Comparison of ENCODE assay signal across 30 cellular contexts in genomic region chr14:97212399-97212798, GRCh38.
"Had no signal": no experiment of that assay in that cellular context is flagged by ENCODE, and none has a peak within 500 bp of the region (broad histone marks: within the 10 kb centered on the region; RNA-seq: fewer than 3 reads in every experiment).

No MANE protein-coding gene starts in this region.

- H3K4me3 Mint-ChIP-seq: activated CD4-positive, alpha-beta memory T cell treated with anti-CD3 and anti-CD28 coated beads for 36 hours; activated CD4-positive, alpha-beta T cell treated with anti-CD3 and anti-CD28 coated beads for 36 hours; activated CD4-positive, alpha-beta T cell treated with anti-CD3 and anti-CD28 coated beads, Interleukin-2, amount 10 ng/mL, durations not matched to agents 24 days and 14 days; activated CD8-positive, alpha-beta memory T cell treated with anti-CD3 and anti-CD28 coated beads, Interleukin-2, amount 10 ng/mL, durations not matched to agents 7 days and 5 days; activated CD8-positive, alpha-beta T cell treated with anti-CD3 and anti-CD28 coated beads, Interleukin-2, amount 10 ng/mL, durations not matched to agents 7 days and 5 days; activated naive CD4-positive, alpha-beta T cell treated with anti-CD3 and anti-CD28 coated beads, Interleukin-2, amount 10 ng/mL, durations not matched to agents 7 days and 5 days; activated naive CD8-positive, alpha-beta T cell; activated T-cell treated with anti-CD3 and anti-CD28 coated beads, Interleukin-2, amount 50 U/mL, for 72 hours had no signal

- H3K36me3 Mint-ChIP-seq: activated CD4-positive, alpha-beta memory T cell treated with anti-CD3 and anti-CD28 coated beads for 36 hours; activated CD8-positive, alpha-beta memory T cell treated with anti-CD3 and anti-CD28 coated beads, Interleukin-2, amount 10 ng/mL, durations not matched to agents 7 days and 5 days; activated naive CD4-positive, alpha-beta T cell treated with anti-CD3 and anti-CD28 coated beads, Interleukin-2, amount 10 ng/mL, durations not matched to agents 7 days and 5 days; activated naive CD8-positive, alpha-beta T cell had no signal

- H3K27ac Mint-ChIP-seq: activated CD4-positive, alpha-beta memory T cell treated with anti-CD3 and anti-CD28 coated beads for 36 hours; activated CD4-positive, alpha-beta T cell treated with anti-CD3 and anti-CD28 coated beads for 36 hours; activated CD4-positive, alpha-beta T cell treated with anti-CD3 and anti-CD28 coated beads, Interleukin-2, amount 10 ng/mL, durations not matched to agents 24 days and 14 days; activated CD8-positive, alpha-beta memory T cell treated with anti-CD3 and anti-CD28 coated beads, Interleukin-2, amount 10 ng/mL, durations not matched to agents 7 days and 5 days; activated CD8-positive, alpha-beta T cell treated with anti-CD3 and anti-CD28 coated beads, Interleukin-2, amount 10 ng/mL, durations not matched to agents 7 days and 5 days; activated naive CD4-positive, alpha-beta T cell treated with anti-CD3 and anti-CD28 coated beads, Interleukin-2, amount 10 ng/mL, durations not matched to agents 7 days and 5 days; activated naive CD8-positive, alpha-beta T cell; activated T-cell treated with anti-CD3 and anti-CD28 coated beads, Interleukin-2, amount 50 U/mL, for 72 hours had no signal

- FAIRE-seq: astrocyte, bronchial epithelial cell, colon, endometrium, endothelial cell of umbilical vein, frontal cortex had no signal

- H3K27me3 ChIP-seq: brain microvascular endothelial cell had no signal

- H3K27me3 Mint-ChIP-seq: activated CD4-positive, alpha-beta memory T cell treated with anti-CD3 and anti-CD28 coated beads for 36 hours; activated naive CD8-positive, alpha-beta T cell had no signal

- DNase-seq: activated CD4-positive, alpha-beta memory T cell treated with anti-CD3 and anti-CD28 coated beads for 36 hours; activated CD4-positive, alpha-beta T cell treated with anti-CD3 and anti-CD28 coated beads for 36 hours; activated CD4-positive, alpha-beta T cell treated with anti-CD3 and anti-CD28 coated beads, Interleukin-2, amount 10 ng/mL, durations not matched to agents 24 days and 14 days; activated CD4-positive, CD25-positive, alpha-beta regulatory T cell; activated CD4-positive, CD25-positive, alpha-beta regulatory T cell treated with anti-CD3 and anti-CD28 coated beads, Interleukin-2, amount 50 U/mL, for 72 hours; activated CD8-positive, alpha-beta memory T cell treated with anti-CD3 and anti-CD28 coated beads, Interleukin-2, amount 10 ng/mL, durations not matched to agents 7 days and 5 days; activated CD8-positive, alpha-beta memory T cell treated with anti-CD3 and anti-CD28 coated beads, Interleukin-2, amount 50 U/mL, for 4 hours; activated CD8-positive, alpha-beta T cell treated with anti-CD3 and anti-CD28 coated beads, Interleukin-2, amount 10 ng/mL, durations not matched to agents 7 days and 5 days; activated gamma-delta T cell; activated naive CD4-positive, alpha-beta T cell; activated naive CD4-positive, alpha-beta T cell treated with anti-CD3 and anti-CD28 coated beads, Interleukin-2, amount 10 ng/mL, durations not matched to agents 7 days and 5 days; activated T-cell treated with anti-CD3 and anti-CD28 coated beads, Interleukin-2, amount 50 U/mL, for 1 hour; activated T-cell treated with anti-CD3 and anti-CD28 coated beads, Interleukin-2, amount 50 U/mL, for 72 hours; amniotic stem cell; anterior cingulate cortex; brain microvascular endothelial cell; cortex of kidney; dermis blood vessel endothelial cell; effector CD4-positive, alpha-beta T cell; foreskin fibroblast; head of caudate nucleus; T-helper 2 cell had no signal

- H3K36me3 ChIP-seq: brain microvascular endothelial cell had no signal

- H3K27ac ChIP-seq: brain microvascular endothelial cell, epithelial cell of prostate had no signal

- ATAC-seq: activated CD4-positive, alpha-beta T cell treated with anti-CD3 and anti-CD28 coated beads for 36 hours; activated CD8-positive, alpha-beta memory T cell treated with anti-CD3 and anti-CD28 coated beads, Interleukin-2, amount 10 ng/mL, durations not matched to agents 7 days and 5 days; activated CD8-positive, alpha-beta T cell treated with anti-CD3 and anti-CD28 coated beads, Interleukin-2, amount 10 ng/mL, durations not matched to agents 7 days and 5 days; activated T-cell treated with anti-CD3 and anti-CD28 coated beads, Interleukin-2, amount 50 U/mL, for 72 hours had no signal

- H3K9me3 Mint-ChIP-seq: activated CD4-positive, alpha-beta memory T cell treated with anti-CD3 and anti-CD28 coated beads for 36 hours; activated CD4-positive, alpha-beta T cell treated with anti-CD3 and anti-CD28 coated beads, Interleukin-2, amount 10 ng/mL, durations not matched to agents 24 days and 14 days; activated naive CD4-positive, alpha-beta T cell treated with anti-CD3 and anti-CD28 coated beads, Interleukin-2, amount 10 ng/mL, durations not matched to agents 7 days and 5 days; activated T-cell treated with anti-CD3 and anti-CD28 coated beads, Interleukin-2, amount 50 U/mL, for 72 hours had no signal
